1 cellular context compared by ENCODE assay signal in genomic region chr17:7588553-7589203, GRCh38.
TF ChIP-seq lines count a peak whose summit lies in the region.

No MANE protein-coding gene starts in this region.

TF ChIP-seq in HepG2, 621 proteins besides CTCF, POLR2A, EP300 and RAD21:
- peak; percentile 94 for TF ChIP-seq AGO2 (optimal IDR thresholded peaks at IDR 0.05; ENCODE audit: low read depth, low read length)
- peak; percentile 65; the same call in 1 of the 2 replicates for TF ChIP-seq RBFOX2 (IDR thresholded peaks at IDR 0.05; ENCODE audit: low read depth, low read length)
- TF ChIP-seq ZNF558 (CRISPR knock-in tag; IDR thresholded peaks at IDR 0.05; ENCODE audit: borderline replicate concordance), result no peak
